26 cellular contexts compared by ENCODE assay signal in the genomic region with DNA sequence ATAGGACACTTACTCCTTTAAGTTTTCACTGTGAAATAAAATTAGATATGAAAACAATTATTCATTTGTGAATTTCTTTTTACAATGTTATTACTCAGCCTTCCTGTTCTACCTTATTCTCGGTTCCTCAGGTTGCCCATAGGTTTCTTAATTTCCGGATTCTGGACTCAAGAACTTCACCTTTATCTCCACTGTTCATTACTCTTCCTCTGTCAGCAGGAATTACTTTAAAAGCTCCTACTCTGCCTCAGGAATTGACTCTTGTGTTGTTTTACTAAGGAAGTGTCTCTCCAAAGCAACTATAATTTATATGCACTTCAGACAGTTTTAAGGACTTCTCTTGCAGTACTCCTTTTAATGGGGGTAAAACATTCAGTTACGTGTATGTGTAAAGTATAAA.
DNase-seq lines count a peak whose midpoint lies in the region; ATAC-seq, FAIRE-seq and TF ChIP-seq lines count a peak whose summit lies in the region.
"Had no signal": no experiment of that assay in that cellular context is flagged by ENCODE, and none has a peak within 500 bp of the region (broad histone marks: within the 10 kb centered on the region; RNA-seq: fewer than 3 reads in every experiment).

No MANE protein-coding gene starts in this region.

- no peaks in the 10 kb centered on the region for H3K36me3 ChIP-seq in CD4-positive, CD25-positive, alpha-beta regulatory T cell (ENCODE audit: control insufficient read depth, insufficient read depth, low read length)
- H3K36me3 ChIP-seq in endothelial cell of umbilical vein (ENCODE audit: control insufficient read depth in 2 of 2, extremely low read depth in 1 of 2, insufficient read depth in 2 of 2, low read length in 2 of 2), result no peaks in the 10 kb centered on the region
- H3K36me3 ChIP-seq: cardiac muscle cell had no signal

- no peaks in the 10 kb centered on the region for H3K27me3 Mint-ChIP-seq in CD4-positive, CD25-positive, alpha-beta regulatory T cell

- no peaks in the 10 kb centered on the region for H3K9me3 Mint-ChIP-seq in CD4-positive, CD25-positive, alpha-beta regulatory T cell
- H3K9me3 Mint-ChIP-seq: activated naive CD4-positive, alpha-beta T cell treated with anti-CD3 and anti-CD28 coated beads, Interleukin-2, amount 50 U/mL, for 72 hours; activated T-helper 1 cell treated with anti-CD3 and anti-CD28 coated beads, Interleukin-12 subunit alpha, Interleukin-12 subunit beta, Interleukin-2, Interleukin-4 antibody, amounts not matched to agents 30 ng/mL and 10 ng/mL and 1 ng/mL, durations not matched to agents 14 hours and 24 hours and 36 hours; neural crest cell had no signal

- H3K4me1 Mint-ChIP-seq in CD4-positive, CD25-positive, alpha-beta regulatory T cell, result peaks cover 13 to 42% (median 39%) of the 10 kb centered on the region in 4 donors
- H3K4me1 Mint-ChIP-seq: neural crest cell had no signal

- no peak overlapping the region for H3K27ac ChIP-seq in CD4-positive, CD25-positive, alpha-beta regulatory T cell (ENCODE audit: insufficient read depth, low read length, poor library complexity, severe bottlenecking)
- H3K27ac ChIP-seq in endothelial cell of umbilical vein (ENCODE audit: insufficient read depth, low read depth, low read length), result no peak overlapping the region
- no peak overlapping the region for H3K27ac ChIP-seq in RWPE1
- H3K27ac ChIP-seq: cardiac muscle cell, GM23248, VCaP had no signal

- no peaks in the 10 kb centered on the region for H3K9me1 ChIP-seq in endothelial cell of umbilical vein (replicated peaks; ENCODE audit: control insufficient read depth, extremely low read depth, insufficient read depth, low read length)

- no peak for TF ChIP-seq CTCF in endothelial cell of umbilical vein (IDR thresholded peaks at IDR 0.05; ENCODE audit: extremely low read depth in 1 of 2, insufficient read depth in 1 of 2, low read depth in 1 of 2, low read length in 2 of 2)
- no peak for TF ChIP-seq CTCF in RWPE1 (conservative IDR thresholded peaks at IDR 0.05; ENCODE audit: low read depth)

- BruUV-seq in endothelial cell of umbilical vein (replicated peaks; lab: Mats Ljungman, UMichigan), result no TSS peak

- H3K4me1 ChIP-seq in CD4-positive, CD25-positive, alpha-beta regulatory T cell (ENCODE audit: control insufficient read depth, insufficient read depth, low read length, poor library complexity, severe bottlenecking), result peaks cover under 1% of the 10 kb centered on the region
- H3K4me1 ChIP-seq in endothelial cell of umbilical vein (ENCODE audit: control insufficient read depth, extremely low read depth, insufficient read depth, low read length), result peaks cover 35% of the 10 kb centered on the region

- H3K9ac ChIP-seq in endothelial cell of umbilical vein (replicated peaks; ENCODE audit: extremely low read depth, insufficient read depth, low read length), result no peak overlapping the region
- H3K9ac ChIP-seq: GM23248 had no signal

- no peak for TF ChIP-seq POLR2A in endothelial cell of umbilical vein (IDR thresholded peaks at IDR 0.05; ENCODE audit: low read depth, low read length)

- peaks cover 15% of the 10 kb centered on the region for H3K36me3 Mint-ChIP-seq in CD4-positive, CD25-positive, alpha-beta regulatory T cell
- H3K36me3 Mint-ChIP-seq: activated naive CD4-positive, alpha-beta T cell treated with anti-CD3 and anti-CD28 coated beads, Interleukin-2, amount 50 U/mL, for 72 hours had no signal

- CTCF ChIA-PET in endothelial cell of umbilical vein (lab: Charles Lee) (interaction anchor here (0.9 to 2.2 kb wide), 4 partner anchors 9 to 63 kb away, joined by 3 to 10 read pairs (median 6); no protein-coding TSS in a partner anchor), RWPE1 (lab: Yijun Ruan, JAX) (interaction anchor here (0.6 kb wide), 1 partner anchor 273 kb away, joined by 3 read pairs; no protein-coding TSS in a partner anchor)

- intact Hi-C loops in endothelial cell of umbilical vein (cut with micrococcal nuclease), result no loop called here

- no peak for FAIRE-seq in endothelial cell of umbilical vein (lab: Jason Lieb, UNC)
- FAIRE-seq: A204.1, endometrium had no signal

- H3K4me3 ChIP-seq in CD4-positive, CD25-positive, alpha-beta regulatory T cell (ENCODE audit: low read depth, low read length), result no peak overlapping the region
- H3K4me3 ChIP-seq in endothelial cell of umbilical vein (replicated peaks in 1 of 3; ENCODE audit: insufficient read depth in 1 of 3, low read depth in 1 of 3, low read length in 3 of 3), result no peak overlapping the region
- H3K4me3 ChIP-seq: cardiac muscle cell, GM23248, mucosa of descending colon had no signal

- no peak for ATAC-seq in CD4-positive, CD25-positive, alpha-beta regulatory T cell (ENCODE audit: low read depth in 2 of 2)
- ATAC-seq in GM19035 (IDR thresholded peaks at IDR 0.05; ENCODE audit: unreplicated experiment) (peak; percentile 45), HG03354 (IDR thresholded peaks at IDR 0.05; ENCODE audit: poor library complexity, severe bottlenecking, unreplicated experiment) (peak; percentile 43), GM21390 (IDR thresholded peaks at IDR 0.05; ENCODE audit: unreplicated experiment) (no peak)
- ATAC-seq: mucosa of descending colon, SK-N-SH treated with all-trans-retinoic acid at 6 μM for 48 hours had no signal

- dilution Hi-C loops in endothelial cell of umbilical vein (cut with MboI; ENCODE audit: extremely low pct_ligation_motif_present, low sequenced_read_pairs), result no loop called here

- no peaks in the 10 kb centered on the region for H4K20me1 ChIP-seq in endothelial cell of umbilical vein (replicated peaks; ENCODE audit: control insufficient read depth, extremely low read depth, insufficient read depth, low read length)

- H3K4me3 Mint-ChIP-seq in CD4-positive, CD25-positive, alpha-beta regulatory T cell, result no peak overlapping the region
- H3K4me3 Mint-ChIP-seq: activated T-helper 1 cell treated with anti-CD3 and anti-CD28 coated beads, Interleukin-12 subunit alpha, Interleukin-12 subunit beta, Interleukin-2, Interleukin-4 antibody, amounts not matched to agents 30 ng/mL and 10 ng/mL and 1 ng/mL, durations not matched to agents 14 hours and 24 hours and 36 hours; neural crest cell had no signal

- no peaks in the 10 kb centered on the region for H3K27me3 ChIP-seq in CD4-positive, CD25-positive, alpha-beta regulatory T cell (ENCODE audit: control insufficient read depth, insufficient read depth, low read length)
- H3K27me3 ChIP-seq in endothelial cell of umbilical vein (ENCODE audit: control insufficient read depth in 2 of 2, insufficient read depth in 2 of 2, low read length in 2 of 2), result no peaks in the 10 kb centered on the region
- H3K27me3 ChIP-seq: cardiac muscle cell had no signal

- no peak overlapping the region for H2AFZ ChIP-seq in endothelial cell of umbilical vein (ENCODE audit: low read depth, low read length)
- H2AFZ ChIP-seq: GM23248 had no signal

- no peaks in the 10 kb centered on the region for H3K9me3 ChIP-seq in CD4-positive, CD25-positive, alpha-beta regulatory T cell (ENCODE audit: control insufficient read depth in 2 of 2, low read length in 2 of 2)
- H3K9me3 ChIP-seq in endothelial cell of umbilical vein (replicated peaks; ENCODE audit: control insufficient read depth, insufficient read depth, low read length), result no peaks in the 10 kb centered on the region
- H3K9me3 ChIP-seq: mucosa of descending colon had no signal

- peak overlapping the region in 2 of 3 donors; percentile 3 to 48 for H3K27ac Mint-ChIP-seq in CD4-positive, CD25-positive, alpha-beta regulatory T cell
- H3K27ac Mint-ChIP-seq: activated naive CD4-positive, alpha-beta T cell treated with anti-CD3 and anti-CD28 coated beads, Interleukin-2, amount 50 U/mL, for 72 hours; activated T-helper 1 cell treated with anti-CD3 and anti-CD28 coated beads, Interleukin-12 subunit alpha, Interleukin-12 subunit beta, Interleukin-2, Interleukin-4 antibody, amounts not matched to agents 30 ng/mL and 10 ng/mL and 1 ng/mL, durations not matched to agents 14 hours and 24 hours and 36 hours had no signal

- peak overlapping the region; percentile 49 for H3K4me2 ChIP-seq in endothelial cell of umbilical vein (ENCODE audit: insufficient read depth, low read length)

- peaks cover 24% of the 10 kb centered on the region for H3K79me2 ChIP-seq in endothelial cell of umbilical vein (ENCODE audit: control insufficient read depth, insufficient read depth, low read length)

- DNase-seq in CD4-positive, CD25-positive, alpha-beta regulatory T cell, result peak in 1 of 3 donors; percentile 14
- DNase-seq in endothelial cell of umbilical vein (ENCODE audit: low read depth, low spot score), result peak; percentile 54
- no peak for DNase-seq in RWPE1 (ENCODE audit: low spot score)
- DNase-seq in glomerular visceral epithelial cell (ENCODE audit: extremely low spot score), result no peak
- no peak for DNase-seq in activated effector memory CD4-positive, alpha-beta T cell treated with Interleukin-2 at 50 U/mL for 16 hours
- DNase-seq: activated CD4-positive, alpha-beta T cell treated with anti-CD3 and anti-CD28 coated beads, Interleukin-2, amount 50 U/mL, for 1 hour; aorta; DMS153; GM23248; islet precursor cell; mucosa of descending colon; NCI-H1092; NCI-H187; NCI-H526 treated with DMSO at 0.1 percent for 48 hours; stimulated activated CD4-positive, alpha-beta T cell treated with anti-CD3 and anti-CD28 coated beads, Interleukin-15, amount 100 ng/mL, for 24 hours had no signal

- POLR2A ChIA-PET in endothelial cell of umbilical vein (lab: Charles Lee), result interaction anchor here (1.2 kb wide), 1 partner anchor 10 kb away, joined by 3 read pairs; no protein-coding TSS in a partner anchor
- POLR2A ChIA-PET in RWPE1 (lab: Yijun Ruan, JAX; ENCODE audit: low non-redundant PET), result no interaction called here

TF ChIP-seq in endothelial cell of umbilical vein, 7 proteins besides CTCF, POLR2A, EP300 and RAD21:
- TF ChIP-seq FOS (IDR thresholded peaks at IDR 0.05; ENCODE audit: borderline replicate concordance, insufficient read depth, low read length) (no peak), EZH2 (IDR thresholded peaks at IDR 0.05; ENCODE audit: borderline replicate concordance, low read depth, low read length, severe bottlenecking) (no peak), JUN (IDR thresholded peaks at IDR 0.05; ENCODE audit: borderline replicate concordance, insufficient read depth, insufficient read length, low read depth) (no peak), POLR2AphosphoS5 (IDR thresholded peaks at IDR 0.05; ENCODE audit: insufficient read depth, low read depth, low read length) (no peak), GATA2 (IDR thresholded peaks at IDR 0.05; ENCODE audit: insufficient read depth, insufficient read length, low read depth, low read length) (no peak), MYC (IDR thresholded peaks at IDR 0.05; ENCODE audit: low read depth, low read length) (no peak)
- TF ChIP-seq, protein P1, sequence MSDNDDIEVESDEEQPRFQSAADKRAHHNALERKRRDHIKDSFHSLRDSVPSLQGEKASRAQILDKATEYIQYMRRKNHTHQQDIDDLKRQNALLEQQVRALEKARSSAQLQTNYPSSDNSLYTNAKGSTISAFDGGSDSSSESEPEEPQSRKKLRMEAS (IDR thresholded peaks at IDR 0.05; ENCODE audit: insufficient read depth, insufficient read length), result no peak

Comparison
In these comparisons a context has a peak if more than half of its experiments do, and no peak if none do; other contexts are left out.
1. ATAC-seq: peak in GM19035 (single experiment) and HG03354 (single experiment); none in CD4-positive, CD25-positive, alpha-beta regulatory T cell (0 of 2) and GM21390 (single experiment).